ENCODE assay signal across 1 cellular context in genomic region chr6:112223070-112223861, GRCh38.
A peak's percentile ranks its signal among the peaks of the same experiment; 100 is the strongest.
TF ChIP-seq lines count a peak whose summit lies in the region.

No MANE protein-coding gene starts in this region.

TF ChIP-seq in SK-N-SH, 30 proteins besides CTCF, POLR2A, EP300 and RAD21 (continued from another document):
- TF ChIP-seq, protein P1, sequence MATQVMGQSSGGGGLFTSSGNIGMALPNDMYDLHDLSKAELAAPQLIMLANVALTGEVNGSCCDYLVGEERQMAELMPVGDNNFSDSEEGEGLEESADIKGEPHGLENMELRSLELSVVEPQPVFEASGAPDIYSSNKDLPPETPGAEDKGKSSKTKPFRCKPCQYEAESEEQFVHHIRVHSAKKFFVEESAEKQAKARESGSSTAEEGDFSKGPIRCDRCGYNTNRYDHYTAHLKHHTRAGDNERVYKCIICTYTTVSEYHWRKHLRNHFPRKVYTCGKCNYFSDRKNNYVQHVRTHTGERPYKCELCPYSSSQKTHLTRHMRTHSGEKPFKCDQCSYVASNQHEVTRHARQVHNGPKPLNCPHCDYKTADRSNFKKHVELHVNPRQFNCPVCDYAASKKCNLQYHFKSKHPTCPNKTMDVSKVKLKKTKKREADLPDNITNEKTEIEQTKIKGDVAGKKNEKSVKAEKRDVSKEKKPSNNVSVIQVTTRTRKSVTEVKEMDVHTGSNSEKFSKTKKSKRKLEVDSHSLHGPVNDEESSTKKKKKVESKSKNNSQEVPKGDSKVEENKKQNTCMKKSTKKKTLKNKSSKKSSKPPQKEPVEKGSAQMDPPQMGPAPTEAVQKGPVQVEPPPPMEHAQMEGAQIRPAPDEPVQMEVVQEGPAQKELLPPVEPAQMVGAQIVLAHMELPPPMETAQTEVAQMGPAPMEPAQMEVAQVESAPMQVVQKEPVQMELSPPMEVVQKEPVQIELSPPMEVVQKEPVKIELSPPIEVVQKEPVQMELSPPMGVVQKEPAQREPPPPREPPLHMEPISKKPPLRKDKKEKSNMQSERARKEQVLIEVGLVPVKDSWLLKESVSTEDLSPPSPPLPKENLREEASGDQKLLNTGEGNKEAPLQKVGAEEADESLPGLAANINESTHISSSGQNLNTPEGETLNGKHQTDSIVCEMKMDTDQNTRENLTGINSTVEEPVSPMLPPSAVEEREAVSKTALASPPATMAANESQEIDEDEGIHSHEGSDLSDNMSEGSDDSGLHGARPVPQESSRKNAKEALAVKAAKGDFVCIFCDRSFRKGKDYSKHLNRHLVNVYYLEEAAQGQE (IDR thresholded peaks at IDR 0.05; ENCODE audit: low read depth, low read length): no peak
- no peak for TF ChIP-seq ELF1 (IDR thresholded peaks at IDR 0.05)
- TF ChIP-seq SIN3A (IDR thresholded peaks at IDR 0.05; ENCODE audit: borderline replicate concordance, low read depth, low read length): no peak
- no peak for TF ChIP-seq YY1 (IDR thresholded peaks at IDR 0.05; ENCODE audit: low read depth)
- TF ChIP-seq GATA2 (CRISPR knock-in tag; IDR thresholded peaks at IDR 0.05): no peak
- TF ChIP-seq EZH2phosphoT487 (IDR thresholded peaks at IDR 0.05; ENCODE audit: borderline replicate concordance, low read depth): no peak
- TF ChIP-seq FOXJ3 (CRISPR knock-in tag; IDR thresholded peaks at IDR 0.05): no peak
- no peak for TF ChIP-seq JUND (IDR thresholded peaks at IDR 0.05)
- TF ChIP-seq TEAD4 (IDR thresholded peaks at IDR 0.05; ENCODE audit: borderline replicate concordance, insufficient read depth): no peak; the same call in 1 of the 2 replicates
- TF ChIP-seq RFX5 (IDR thresholded peaks at IDR 0.05; ENCODE audit: low read length): no peak
- peak; percentile 56 for TF ChIP-seq TCF12 (IDR thresholded peaks at IDR 0.05)
- TF ChIP-seq, protein P2, sequence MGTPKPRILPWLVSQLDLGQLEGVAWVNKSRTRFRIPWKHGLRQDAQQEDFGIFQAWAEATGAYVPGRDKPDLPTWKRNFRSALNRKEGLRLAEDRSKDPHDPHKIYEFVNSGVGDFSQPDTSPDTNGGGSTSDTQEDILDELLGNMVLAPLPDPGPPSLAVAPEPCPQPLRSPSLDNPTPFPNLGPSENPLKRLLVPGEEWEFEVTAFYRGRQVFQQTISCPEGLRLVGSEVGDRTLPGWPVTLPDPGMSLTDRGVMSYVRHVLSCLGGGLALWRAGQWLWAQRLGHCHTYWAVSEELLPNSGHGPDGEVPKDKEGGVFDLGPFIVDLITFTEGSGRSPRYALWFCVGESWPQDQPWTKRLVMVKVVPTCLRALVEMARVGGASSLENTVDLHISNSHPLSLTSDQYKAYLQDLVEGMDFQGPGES (IDR thresholded peaks at IDR 0.05; ENCODE audit: low read depth, low read length): no peak
- no peak for TF ChIP-seq ZBTB33 (IDR thresholded peaks at IDR 0.05; ENCODE audit: borderline replicate concordance, low read depth)
